20 cellular contexts compared by ENCODE assay signal in the genomic region with DNA sequence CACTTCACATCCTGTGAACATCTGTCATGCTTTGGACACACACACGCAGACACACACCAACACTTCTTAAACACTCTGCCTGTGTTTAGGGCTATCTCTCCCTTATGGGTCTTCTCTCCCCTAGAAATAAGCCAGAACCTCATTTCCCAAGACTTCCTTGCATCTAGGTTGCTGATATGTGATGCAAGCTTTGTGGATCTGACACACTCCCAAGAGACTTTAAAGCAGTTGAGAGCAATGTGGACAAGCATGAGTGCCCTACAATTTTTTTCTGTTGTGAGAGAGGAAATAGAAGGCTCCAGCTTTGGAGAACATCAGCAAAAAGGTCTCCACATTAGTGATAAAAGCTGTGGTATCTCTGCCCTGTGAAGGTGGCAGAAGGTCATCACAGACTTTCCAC.
DNase-seq lines count a peak whose midpoint lies in the region; ATAC-seq and TF ChIP-seq lines count a peak whose summit lies in the region.
"Had no signal": no experiment of that assay in that cellular context is flagged by ENCODE, and none has a peak within 500 bp of the region (broad histone marks: within the 10 kb centered on the region; RNA-seq: fewer than 3 reads in every experiment).

No MANE protein-coding gene starts in this region.

- no peak overlapping the region for H3K27ac ChIP-seq in trophoblast cell (ENCODE audit: low read depth, low read length)
- H3K27ac ChIP-seq: SJSA1 had no signal

- no peak overlapping the region for H3K4ac ChIP-seq in trophoblast cell (ENCODE audit: low read depth, low read length)

- TF ChIP-seq CTCF in AG10803 (conservative IDR thresholded peaks at IDR 0.05; ENCODE audit: low read length) (no peak), glutamatergic neuron (IDR thresholded peaks at IDR 0.05; ENCODE audit: partially characterized antibody, unreplicated experiment) (no peak)

- peaks cover 5% of the 10 kb centered on the region for H3K36me3 Mint-ChIP-seq in glutamatergic neuron (ENCODE audit: unreplicated experiment)
- H3K36me3 Mint-ChIP-seq in activated T-helper 17 cell treated with anti-CD3 and anti-CD28 coated beads, Interleukin-2, amount 50 U/mL, for 72 hours (ENCODE audit: low read depth) = no peaks in the 10 kb centered on the region
- H3K36me3 Mint-ChIP-seq: CD4-positive, alpha-beta memory T cell had no signal

- no peak overlapping the region for H3K9ac ChIP-seq in trophoblast cell (ENCODE audit: low read length)

- no peaks in the 10 kb centered on the region for H3K4me1 ChIP-seq in trophoblast cell (ENCODE audit: control insufficient read depth in 1 of 2, insufficient read depth in 2 of 2, low read length in 2 of 2)
- H3K4me1 ChIP-seq: BE2C, Caco-2 had no signal

- peak overlapping the region; percentile 10 for H3K23ac ChIP-seq in trophoblast cell (ENCODE audit: low read length)

- H2BK5ac ChIP-seq in trophoblast cell (ENCODE audit: low read depth, low read length, poor library complexity) = no peak overlapping the region

- H3K4me1 Mint-ChIP-seq in glutamatergic neuron (ENCODE audit: low read depth, unreplicated experiment) = peaks cover 9% of the 10 kb centered on the region
- no peaks in the 10 kb centered on the region for H3K4me1 Mint-ChIP-seq in activated T-helper 17 cell treated with anti-CD3 and anti-CD28 coated beads, Interleukin-2, amount 50 U/mL, for 72 hours
- H3K4me1 Mint-ChIP-seq: CD4-positive, alpha-beta memory T cell had no signal

- H2AFZ ChIP-seq in trophoblast cell (ENCODE audit: insufficient read depth, low read length, poor library complexity) = no peak overlapping the region

- H3K4me3 ChIP-seq in AG10803 (ENCODE audit: low read length) (no peak overlapping the region), trophoblast cell (ENCODE audit: low read depth, low read length) (no peak overlapping the region)
- H3K4me3 ChIP-seq: SJSA1 had no signal

- H3K14ac ChIP-seq in trophoblast cell (ENCODE audit: low read length) = no peak overlapping the region

- DNase-seq in AG10803 (ENCODE audit: low read depth) = peak; percentile 27
- peak; percentile 15 for DNase-seq in MV-4-11 (lab: John Stamatoyannopoulos, UW)
- no peak for DNase-seq in glutamatergic neuron
- no peak for DNase-seq in trophoblast cell
- DNase-seq in NCI-H2171 (lab: John Stamatoyannopoulos, UW) = no peak
- DNase-seq in DMS 273 treated with DMSO at 0.1 percent for 48 hours (lab: John Stamatoyannopoulos, UW) = no peak
- DNase-seq: BE2C; Caco-2; CD4-positive, alpha-beta memory T cell; IMR-90; NCI-H1694; NCI-H2081; NCI-H2227 treated with DMSO at 0.1 percent for 48 hours; NCI-H510A treated with DMSO at 0.1 percent for 48 hours; NCI-H774; NK-92 treated with Interleukin-12 subunit alpha and Interleukin-12 subunit beta, amount 100 ng/mL, for 24 hours; OCI-M1; T-helper 1 cell had no signal

- no peak overlapping the region for H4K12ac ChIP-seq in trophoblast cell (ENCODE audit: low read depth, low read length)

- no peak overlapping the region for H4K8ac ChIP-seq in trophoblast cell (ENCODE audit: low read depth, low read length)

- H3K27me3 ChIP-seq in trophoblast cell (ENCODE audit: insufficient read depth, low read length) = no peaks in the 10 kb centered on the region
- H3K27me3 ChIP-seq: BE2C, SJSA1 had no signal

- no peak overlapping the region for H2BK120ac ChIP-seq in trophoblast cell (ENCODE audit: insufficient read depth, low read length, poor library complexity)

- no peaks in the 10 kb centered on the region for H3K79me1 ChIP-seq in trophoblast cell (ENCODE audit: low read length)

- H3K9me3 ChIP-seq in trophoblast cell (ENCODE audit: insufficient read depth, low read depth, low read length) = no peaks in the 10 kb centered on the region
- H3K9me3 ChIP-seq: BE2C, Caco-2, SJSA1 had no signal

- no peak overlapping the region for H2BK12ac ChIP-seq in trophoblast cell (ENCODE audit: low read length)

- ATAC-seq in activated T-helper 17 cell treated with anti-CD3 and anti-CD28 coated beads, Interleukin-2, amount 50 U/mL, for 72 hours (replicated peaks) = no peak

- H3K4me2 ChIP-seq in trophoblast cell (ENCODE audit: low read length) = no peak overlapping the region

- no peak overlapping the region for H3K4me3 Mint-ChIP-seq in glutamatergic neuron (ENCODE audit: unreplicated experiment)
- no peak overlapping the region for H3K4me3 Mint-ChIP-seq in activated T-helper 17 cell treated with anti-CD3 and anti-CD28 coated beads, Interleukin-2, amount 50 U/mL, for 72 hours
- H3K4me3 Mint-ChIP-seq: CD4-positive, alpha-beta memory T cell had no signal

- H4K91ac ChIP-seq in trophoblast cell (ENCODE audit: low read depth, low read length) = no peak overlapping the region

- peaks cover 0 to 2% of the 10 kb centered on the region in 2 experiments for H3K36me3 ChIP-seq in trophoblast cell (ENCODE audit: control insufficient read depth in 1 of 2, insufficient read depth in 2 of 2, low read length in 2 of 2)
- H3K36me3 ChIP-seq: BE2C, SJSA1 had no signal

- H3K27ac Mint-ChIP-seq in glutamatergic neuron (ENCODE audit: unreplicated experiment) = peak overlapping the region; percentile 28
- no peak overlapping the region for H3K27ac Mint-ChIP-seq in activated T-helper 17 cell treated with anti-CD3 and anti-CD28 coated beads, Interleukin-2, amount 50 U/mL, for 72 hours
- H3K27ac Mint-ChIP-seq: CD4-positive, alpha-beta memory T cell had no signal

- no peak overlapping the region for H2AK5ac ChIP-seq in trophoblast cell (ENCODE audit: low read length)

- H3K18ac ChIP-seq in trophoblast cell (ENCODE audit: low read length) = no peak overlapping the region

- H3K9me3 Mint-ChIP-seq in glutamatergic neuron (ENCODE audit: unreplicated experiment) = peaks cover 4% of the 10 kb centered on the region
- H3K9me3 Mint-ChIP-seq in activated T-helper 17 cell treated with anti-CD3 and anti-CD28 coated beads, Interleukin-2, amount 50 U/mL, for 72 hours = no peaks in the 10 kb centered on the region

- H3K27me3 Mint-ChIP-seq in glutamatergic neuron (ENCODE audit: unreplicated experiment) = peaks cover 9% of the 10 kb centered on the region
- H3K27me3 Mint-ChIP-seq in activated T-helper 17 cell treated with anti-CD3 and anti-CD28 coated beads, Interleukin-2, amount 50 U/mL, for 72 hours = peaks cover 8% of the 10 kb centered on the region

- no CpG with 5 or more reads among the region's 1 CpG for WGBS in trophoblast cell (ENCODE audit: extremely low coverage, insufficient coverage, insufficient read length)

- H3K79me2 ChIP-seq in trophoblast cell (ENCODE audit: control insufficient read depth, insufficient read depth, low read length, poor library complexity) = no peaks in the 10 kb centered on the region

Comparison
In these comparisons a context has a peak if more than half of its experiments do, and no peak if none do; other contexts are left out.
1. DNase-seq: peak in AG10803 (single experiment) and MV-4-11 (single experiment); none in glutamatergic neuron (single experiment), trophoblast cell (0 of 2), NCI-H2171 (single experiment) and DMS 273 treated with DMSO at 0.1 percent for 48 hours (single experiment).